In the genomic region with DNA sequence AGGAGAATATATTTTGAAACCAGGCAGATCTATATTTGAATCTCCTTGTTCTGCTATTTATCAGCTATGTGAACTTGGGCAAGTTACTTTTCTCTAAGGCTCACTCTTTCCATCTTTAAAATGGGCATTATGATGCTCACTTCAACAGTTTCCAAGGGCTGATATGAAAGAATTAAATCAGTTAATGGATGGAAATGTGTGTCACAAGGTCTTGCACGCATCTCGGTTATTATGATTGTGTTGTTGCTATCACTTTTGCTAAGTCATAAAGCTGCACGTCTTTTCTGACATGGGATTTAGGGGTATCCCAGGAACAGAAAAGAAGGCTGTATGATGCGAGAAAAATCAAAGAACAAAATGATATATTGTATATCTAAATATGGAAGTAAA, we compare ENCODE assay signal across 24 cellular contexts.
A peak's percentile ranks its signal among the peaks of the same experiment; 100 is the strongest.
DNase-seq lines count a peak whose midpoint lies in the region; ATAC-seq and TF ChIP-seq lines count a peak whose summit lies in the region.
"Had no signal": no experiment of that assay in that cellular context is flagged by ENCODE, and none has a peak within 500 bp of the region (broad histone marks: within the 10 kb centered on the region; RNA-seq: fewer than 3 reads in every experiment).

No MANE protein-coding gene starts in this region.

- H3K4me3 Mint-ChIP-seq in Caco-2 (ENCODE audit: unreplicated experiment): no peak overlapping the region
- H3K4me3 Mint-ChIP-seq: CD4-positive, alpha-beta T cell had no signal

- no peaks in the 10 kb centered on the region for H3K27me3 Mint-ChIP-seq in Caco-2 (ENCODE audit: insufficient read depth, unreplicated experiment)
- H3K27me3 Mint-ChIP-seq: CD4-positive, alpha-beta T cell had no signal

- BruUV-seq in PC-3 (replicated peaks; lab: Mats Ljungman, UMichigan) (no TSS peak), Caco-2 (replicated peaks; lab: Mats Ljungman, UMichigan) (no TSS peak)

- H3K4me1 ChIP-seq in GM23248 (ENCODE audit: insufficient read depth) (peaks cover 22% of the 10 kb centered on the region), PC-3 (ENCODE audit: insufficient read depth, low read length) (peaks cover 5% of the 10 kb centered on the region), osteoblast (ENCODE audit: insufficient read depth, low read length) (peaks cover 11% of the 10 kb centered on the region), suprapubic skin (no peaks in the 10 kb centered on the region), Caco-2 (peaks cover 32% of the 10 kb centered on the region)
- H3K4me1 ChIP-seq: BLaER1, Peyer's patch had no signal

- ATAC-seq in PC-3 (no peak), GM21723 (IDR thresholded peaks at IDR 0.05; ENCODE audit: unreplicated experiment) (no peak)
- ATAC-seq: HCT116 had no signal

- H3K9me2 ChIP-seq in GM23248 (ENCODE audit: insufficient read depth) (no peaks in the 10 kb centered on the region), PC-3 (replicated peaks; ENCODE audit: low read length) (no peaks in the 10 kb centered on the region)

- intact Hi-C loops in PC-3 (cut with micrococcal nuclease) (no loop called here), Caco-2 (cut with micrococcal nuclease; ENCODE audit: unreplicated experiment) (loop anchor here (2.0 kb wide), 1 partner anchor 17 kb away; no protein-coding TSS in a partner anchor)

- no peak overlapping the region for H3K27ac Mint-ChIP-seq in Caco-2 (ENCODE audit: unreplicated experiment)
- H3K27ac Mint-ChIP-seq: CD4-positive, alpha-beta T cell had no signal

- no peaks in the 10 kb centered on the region for H4K20me1 ChIP-seq in GM23248 (ENCODE audit: insufficient read depth)
- H4K20me1 ChIP-seq in PC-3 (ENCODE audit: low read length): no peaks in the 10 kb centered on the region
- no peaks in the 10 kb centered on the region for H4K20me1 ChIP-seq in osteoblast (ENCODE audit: insufficient read depth, low read length)
- H4K20me1 ChIP-seq: BLaER1 had no signal

- H3K4me1 Mint-ChIP-seq in Caco-2 (ENCODE audit: low read depth, unreplicated experiment): peaks cover 17% of the 10 kb centered on the region

- in situ Hi-C loops in GM23248 (cut with MboI): no loop called here
- in situ Hi-C loops in G401 (cut with HindIII; ENCODE audit: low sequenced_read_pairs): no loop called here

- TF ChIP-seq POLR2A in suprapubic skin (IDR thresholded peaks at IDR 0.05): no peak

- H3K9me3 ChIP-seq in GM23248 (ENCODE audit: low read depth) (no peaks in the 10 kb centered on the region), PC-3 (ENCODE audit: low read length) (no peaks in the 10 kb centered on the region), osteoblast (ENCODE audit: low read depth, low read length) (no peaks in the 10 kb centered on the region), suprapubic skin (no peaks in the 10 kb centered on the region), Caco-2 (no peaks in the 10 kb centered on the region)
- H3K9me3 ChIP-seq: BLaER1, Peyer's patch had no signal

- CTCF ChIA-PET in PC-3 (lab: Charles Lee): no interaction called here
- CTCF ChIA-PET in Caco-2 (lab: Charles Lee): no interaction called here

- H3K27ac ChIP-seq in GM23248 (peak overlapping the region; percentile 59), PC-3 (ENCODE audit: low read length) (no peak overlapping the region), coronary artery (no peak overlapping the region), osteoblast (ENCODE audit: low read depth, low read length) (peak overlapping the region; percentile 1), suprapubic skin (no peak overlapping the region)
- H3K27ac ChIP-seq: BLaER1, Peyer's patch had no signal

- H3K9ac ChIP-seq in GM23248 (no peak overlapping the region), PC-3 (ENCODE audit: low read length) (no peak overlapping the region)
- H3K9ac ChIP-seq: BLaER1 had no signal

- no peak for TF ChIP-seq EP300 in suprapubic skin (IDR thresholded peaks at IDR 0.05)

- H3K4me3 ChIP-seq in GM23248: peak overlapping the region; percentile 49; the same call in 1 of the 2 replicates
- no peak overlapping the region for H3K4me3 ChIP-seq in PC-3 (ENCODE audit: low read length)
- peak overlapping the region; percentile 21 for H3K4me3 ChIP-seq in coronary artery
- no peak overlapping the region for H3K4me3 ChIP-seq in osteoblast (ENCODE audit: insufficient read depth, low read length)
- no peak overlapping the region for H3K4me3 ChIP-seq in suprapubic skin
- no peak overlapping the region for H3K4me3 ChIP-seq in Caco-2 (ENCODE audit: low read depth, low read length)
- H3K4me3 ChIP-seq: BLaER1, Peyer's patch had no signal

- H3K36me3 Mint-ChIP-seq in Caco-2 (ENCODE audit: insufficient read depth, unreplicated experiment): no peaks in the 10 kb centered on the region

- H3K27me3 ChIP-seq in GM23248 (replicated peaks; ENCODE audit: insufficient read depth) (no peaks in the 10 kb centered on the region), PC-3 (ENCODE audit: low read length) (no peaks in the 10 kb centered on the region), osteoblast (ENCODE audit: insufficient read depth, low read length) (no peaks in the 10 kb centered on the region), suprapubic skin (no peaks in the 10 kb centered on the region), Caco-2 (replicated peaks; ENCODE audit: control insufficient read depth, insufficient read depth, low read length) (no peaks in the 10 kb centered on the region)
- H3K27me3 ChIP-seq: BLaER1, Peyer's patch had no signal

- peaks cover 31% of the 10 kb centered on the region for H3F3A ChIP-seq in GM23248 (ENCODE audit: insufficient read depth)
- no peaks in the 10 kb centered on the region for H3F3A ChIP-seq in PC-3 (ENCODE audit: low read length, unreplicated experiment)

- H3K36me3 ChIP-seq in GM23248 (ENCODE audit: low read depth) (no peaks in the 10 kb centered on the region), PC-3 (ENCODE audit: low read depth, low read length) (no peaks in the 10 kb centered on the region), osteoblast (ENCODE audit: insufficient read depth, low read length) (no peaks in the 10 kb centered on the region), suprapubic skin (no peaks in the 10 kb centered on the region), Caco-2 (ENCODE audit: control insufficient read depth, insufficient read depth, low read length) (no peaks in the 10 kb centered on the region)
- H3K36me3 ChIP-seq: BLaER1, Peyer's patch had no signal

- no peak overlapping the region for H2AFZ ChIP-seq in GM23248
- 0 out of 2 replicates have a peak overlapping the region, but pooled peaks have one; percentile 1 for H2AFZ ChIP-seq in PC-3 (ENCODE audit: low read length)
- H2AFZ ChIP-seq in osteoblast (ENCODE audit: low read length): no peak overlapping the region

- POLR2A ChIA-PET in PC-3 (lab: Charles Lee; ENCODE audit: unreplicated experiment) (no interaction called here), Caco-2 (lab: Charles Lee) (no interaction called here)

- 85 to 90% methylated on average over 4 of the region's 4 CpGs for WGBS in GM23248 (ENCODE audit: low coverage in 1 of 2, low lambda C conversion rate in 2 of 2, missing lambda C conversion rate in 2 of 2), 2 experiments
- 80% methylated on average over 4 of the region's 4 CpGs for WGBS in suprapubic skin

- DNase-seq in GM23248: no peak
- no peak for DNase-seq in PC-3
- DNase-seq in coronary artery (ENCODE audit: low spot score): no peak
- DNase-seq in osteoblast (ENCODE audit: insufficient read length, low spot score, missing footprints): no peak
- no peak for DNase-seq in suprapubic skin (ENCODE audit: low spot score in 2 of 2)
- DNase-seq in Caco-2: no peak
- no peak for DNase-seq in G401 (ENCODE audit: low spot score)
- DNase-seq: CD4-positive, alpha-beta T cell; COR-L47; DMS 273 treated with DMSO at 0.1 percent for 48 hours; DMS79 treated with DMSO at 0.1 percent for 48 hours; GOT3; Kasumi-1; NCI-H1694; NCI-H2081; NCI-H2171; NCI-H345; NCI-H524; NCI-H774; NK-92 treated with Interleukin-12 subunit alpha and Interleukin-12 subunit beta, amount 100 ng/mL, for 24 hours; Peyer's patch had no signal

- H3K4me2 ChIP-seq in GM23248 (ENCODE audit: unreplicated experiment) (peak overlapping the region; percentile 66), PC-3 (ENCODE audit: low read length) (no peak overlapping the region), osteoblast (ENCODE audit: insufficient read depth, low read length) (no peak overlapping the region)
- H3K4me2 ChIP-seq: BLaER1 had no signal

- no peak for TF ChIP-seq CTCF in PC-3 (conservative IDR thresholded peaks at IDR 0.05; ENCODE audit: low read depth, low read length)
- no peak for TF ChIP-seq CTCF in coronary artery (IDR thresholded peaks at IDR 0.05)
- no peak for TF ChIP-seq CTCF in osteoblast (IDR thresholded peaks at IDR 0.05; ENCODE audit: extremely low read depth, low read depth, low read length)
- TF ChIP-seq CTCF in suprapubic skin (IDR thresholded peaks at IDR 0.05): no peak
- TF ChIP-seq CTCF in Caco-2 (IDR thresholded peaks at IDR 0.05; ENCODE audit: insufficient read depth in 1 of 2, low read depth in 1 of 2, low read length in 1 of 2, severe bottlenecking in 1 of 2, unreplicated experiment in 1 of 2): no peak

- H3K9me3 Mint-ChIP-seq in Caco-2 (ENCODE audit: unreplicated experiment): no peaks in the 10 kb centered on the region

- no peaks in the 10 kb centered on the region for H3K79me2 ChIP-seq in GM23248 (ENCODE audit: insufficient read depth)
- no peaks in the 10 kb centered on the region for H3K79me2 ChIP-seq in PC-3 (ENCODE audit: low read length)
- no peaks in the 10 kb centered on the region for H3K79me2 ChIP-seq in osteoblast (ENCODE audit: insufficient read depth, low read length)

Comparison
In these comparisons a context has a peak if more than half of its experiments do, and no peak if none do; other contexts are left out.
1. H3K27ac ChIP-seq: peak in GM23248 (single experiment) and osteoblast (single experiment); none in PC-3 (single experiment), coronary artery (0 of 2) and suprapubic skin (single experiment).
2. H3K4me3 ChIP-seq: peak in GM23248 (single experiment) and coronary artery (single experiment); none in PC-3 (single experiment), osteoblast (single experiment), suprapubic skin (single experiment) and Caco-2 (single experiment).